11 cellular contexts compared by ENCODE assay signal in genomic region chr17:59558953-59559352, GRCh38. TPM values are rescaled to one million over a fixed set of nuclear protein-coding genes. Genes with fewer than 3 reads are reported as not detected.
A peak's percentile ranks its signal among the peaks of the same experiment; 100 is the strongest.
DNase-seq lines count a peak whose midpoint lies in the region; TF ChIP-seq lines count a peak whose summit lies in the region.
"Had no signal": no experiment of that assay in that cellular context is flagged by ENCODE, and none has a peak within 500 bp of the region (broad histone marks: within the 10 kb centered on the region; RNA-seq: fewer than 3 reads in every experiment).

No MANE protein-coding gene starts in this region.

- H3K79me2 ChIP-seq in neural cell (replicated peaks; ENCODE audit: insufficient read depth, low read length) = no peaks in the 10 kb centered on the region

- H3K36me3 ChIP-seq in neural cell (ENCODE audit: insufficient read depth, low read length) = no peaks in the 10 kb centered on the region
- H3K36me3 ChIP-seq in SJCRH30 = no peaks in the 10 kb centered on the region
- H3K36me3 ChIP-seq: brain microvascular endothelial cell, pancreas had no signal

- no peak for TF ChIP-seq EP300 in neural cell (conservative IDR thresholded peaks at IDR 0.05; ENCODE audit: poor library complexity, severe bottlenecking)

- DNase-seq in D341Med (ENCODE audit: low spot score) (peak; percentile 32), cerebellar cortex (ENCODE audit: low spot score) (peak; percentile 16), SJCRH30 (no peak), T-helper 1 cell (no peak)
- DNase-seq in stimulated activated CD4-positive, alpha-beta T cell treated with anti-CD3 and anti-CD28 coated beads, Interleukin-2, amount 100 ng/mL, for 24 hours = no peak
- no peak for DNase-seq in stimulated activated CD4-positive, alpha-beta T cell treated with anti-CD3 and anti-CD28 coated beads, Interleukin-4, amount 100 ng/mL, for 24 hours
- DNase-seq: brain microvascular endothelial cell, pancreas, SHP77 had no signal

- no peaks in the 10 kb centered on the region for H3K9me2 ChIP-seq in neural cell (ENCODE audit: insufficient read depth, low read length)

- H3K4me3 ChIP-seq in neural cell (ENCODE audit: low read length) (no peak overlapping the region), SJCRH30 (no peak overlapping the region)
- H3K4me3 ChIP-seq: pancreas had no signal

- no peaks in the 10 kb centered on the region for H3K4me1 ChIP-seq in SJCRH30
- H3K4me1 ChIP-seq: pancreas had no signal

- H2AFZ ChIP-seq in neural cell (ENCODE audit: low read depth, low read length) = no peak overlapping the region

- no peak overlapping the region for H3K9ac ChIP-seq in neural cell (ENCODE audit: low read length)

- H3K27ac ChIP-seq in neural cell (ENCODE audit: low read length) (no peak overlapping the region), SJCRH30 (no peak overlapping the region)
- H3K27ac ChIP-seq: brain microvascular endothelial cell, pancreas had no signal

- peak; percentile 80 for TF ChIP-seq RAD21 in neural cell (conservative IDR thresholded peaks at IDR 0.05)

- H3K27me3 ChIP-seq in neural cell (ENCODE audit: insufficient read depth, low read depth, low read length) (no peaks in the 10 kb centered on the region), SJCRH30 (no peaks in the 10 kb centered on the region)
- H3K27me3 ChIP-seq: brain microvascular endothelial cell, pancreas had no signal

- H4K20me1 ChIP-seq in neural cell (ENCODE audit: insufficient read depth) = no peaks in the 10 kb centered on the region

- no peak overlapping the region for H3K4me2 ChIP-seq in neural cell (ENCODE audit: low read length)

- no peaks in the 10 kb centered on the region for H3F3A ChIP-seq in neural cell (ENCODE audit: insufficient read depth, low read length, poor library complexity, severe bottlenecking)

- no peaks in the 10 kb centered on the region for H3K9me3 ChIP-seq in neural cell (ENCODE audit: low read length)
- H3K9me3 ChIP-seq in SJCRH30 (replicated peaks) = no peaks in the 10 kb centered on the region
- H3K9me3 ChIP-seq: pancreas had no signal

- TF ChIP-seq CTCF in LNCAP (IDR thresholded peaks at IDR 0.05) = peak; percentile 50
- peak; percentile 71 for TF ChIP-seq CTCF in neural cell (IDR thresholded peaks at IDR 0.05; ENCODE audit: poor library complexity, severe bottlenecking)

TF ChIP-seq in neural cell, 6 proteins besides CTCF, POLR2A, EP300 and RAD21:
- no peak for TF ChIP-seq TAF1 (IDR thresholded peaks at IDR 0.05; ENCODE audit: low read depth)
- TF ChIP-seq SMC3 (conservative IDR thresholded peaks at IDR 0.05; ENCODE audit: poor library complexity) = peak; percentile 80
- TF ChIP-seq MXI1 (conservative IDR thresholded peaks at IDR 0.05; ENCODE audit: poor library complexity, severe bottlenecking) = no peak
- TF ChIP-seq POLR2AphosphoS5 (IDR thresholded peaks at IDR 0.05) = no peak

RNA-seq across cellular contexts. Expression of gene DHX40, which starts 6.5 kb away (rescaled TPM):
- polyA plus RNA-seq in neural cell = 113 and 130 TPM in 2 replicates
- 143 and 150 TPM in 2 replicates for polyA minus RNA-seq in neural cell
- total RNA-seq in SJCRH30 (2014; rRNA removed; shearing (Covaris generic)) = 45.6 and 47.2 TPM in 2 replicates

Comparison
In these comparisons a context has a peak if more than half of its experiments do, and no peak if none do; other contexts are left out.
1. DNase-seq: peak in D341Med (single experiment) and cerebellar cortex (single experiment); none in stimulated activated CD4-positive, alpha-beta T cell treated with anti-CD3 and anti-CD28 coated beads, Interleukin-2, amount 100 ng/mL, for 24 hours (0 of 2), SJCRH30 (0 of 2), T-helper 1 cell (0 of 5) and stimulated activated CD4-positive, alpha-beta T cell treated with anti-CD3 and anti-CD28 coated beads, Interleukin-4, amount 100 ng/mL, for 24 hours (single experiment).